In the genomic region with DNA sequence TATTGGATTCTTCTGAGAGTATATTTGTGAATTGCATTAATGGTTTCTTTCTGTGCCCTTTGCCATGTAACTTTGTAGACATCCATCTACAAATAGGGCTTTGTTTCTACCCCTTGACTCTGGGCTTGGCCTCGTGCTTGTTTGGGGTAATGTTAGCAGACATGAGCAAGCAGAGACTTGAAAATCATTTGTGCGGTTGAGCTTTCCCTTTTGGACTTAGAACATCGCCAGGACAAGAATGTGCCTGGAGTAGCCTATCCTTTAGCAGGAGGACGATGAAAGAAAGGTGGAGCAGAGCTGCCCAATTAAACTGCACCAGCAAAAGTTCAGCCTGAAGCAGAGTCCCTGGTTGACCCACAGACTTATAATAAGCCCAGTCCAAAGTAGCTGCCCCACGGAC, we compare ENCODE assay signal across 15 cellular contexts.
DNase-seq lines count a peak whose midpoint lies in the region; ATAC-seq and TF ChIP-seq lines count a peak whose summit lies in the region.
"Had no signal": no experiment of that assay in that cellular context is flagged by ENCODE, and none has a peak within 500 bp of the region (broad histone marks: within the 10 kb centered on the region; RNA-seq: fewer than 3 reads in every experiment).

No MANE protein-coding gene starts in this region.

- no peak overlapping the region for H4K5ac ChIP-seq in IMR-90 (ENCODE audit: low read depth, low read length)

- H3K23ac ChIP-seq in IMR-90 (ENCODE audit: low read depth, low read length): no peak overlapping the region

- no peaks in the 10 kb centered on the region for H3K9me3 Mint-ChIP-seq in activated CD4-positive, alpha-beta T cell treated with anti-CD3 and anti-CD28 coated beads for 36 hours (ENCODE audit: low read depth)
- H3K9me3 Mint-ChIP-seq: CD8-positive, alpha-beta T cell had no signal

- TF ChIP-seq POLR2A in IMR-90 (IDR thresholded peaks at IDR 0.05; ENCODE audit: low read depth, low read length) (no peak), breast epithelium (IDR thresholded peaks at IDR 0.05) (no peak), prostate gland (IDR thresholded peaks at IDR 0.05) (no peak)

- H3K27ac ChIP-seq in IMR-90 (ENCODE audit: insufficient read depth, low read length) (no peak overlapping the region), breast epithelium (peak overlapping the region; percentile 44 to 66), prostate gland (no peak overlapping the region)
- H3K27ac ChIP-seq: BLaER1 treated with 17β-estradiol and CSF1 and Interleukin-3, amounts not matched to agents 10 nM and 100 nM had no signal

- 100% methylated on average over 1 of the region's 5 CpGs; no CpG with 5 or more reads in 1 of the 2 experiments for WGBS in IMR-90 (ENCODE audit: extremely low coverage in 2 of 2, insufficient read length in 1 of 2), 2 experiments
- 66% methylated on average over 5 of the region's 5 CpGs for WGBS in prostate gland

- H3K9me1 ChIP-seq in IMR-90 (ENCODE audit: insufficient read depth, low read length): no peaks in the 10 kb centered on the region

- POLR2A ChIA-PET in IMR-90 (lab: Charles Lee; ENCODE audit: unreplicated experiment): no interaction called here
- POLR2A ChIA-PET in activated CD4-positive, alpha-beta T cell treated with anti-CD3 and anti-CD28 coated beads for 36 hours (lab: Charles Lee): no interaction called here

- H3K14ac ChIP-seq in IMR-90 (replicated peaks; ENCODE audit: low read depth, low read length): 0 out of 2 replicates have a peak overlapping the region, but pooled peaks have one; percentile 3

- no peak overlapping the region for H4K8ac ChIP-seq in IMR-90 (ENCODE audit: low read depth in 2 of 2, low read length in 2 of 2)

- H3K4me3 Mint-ChIP-seq in activated CD4-positive, alpha-beta T cell treated with anti-CD3 and anti-CD28 coated beads for 36 hours: no peak overlapping the region
- H3K4me3 Mint-ChIP-seq: B cell; CD8-positive, alpha-beta T cell; H9 had no signal

- H2BK5ac ChIP-seq in IMR-90 (ENCODE audit: low read depth, low read length, poor library complexity, severe bottlenecking): no peak overlapping the region

- in situ Hi-C loops in IMR-90 (cut with MboI; ENCODE audit: low sequenced_read_pairs): no loop called here

- no peak overlapping the region for H2AFZ ChIP-seq in IMR-90 (replicated peaks; ENCODE audit: low read length, poor library complexity)

- no peak overlapping the region for H2BK15ac ChIP-seq in IMR-90 (ENCODE audit: low read depth, low read length)

- intact Hi-C loops in IMR-90 (cut with micrococcal nuclease): loop anchor here (10.0 kb wide), 2 partner anchors 169 to 279 kb away; no protein-coding TSS in a partner anchor
- intact Hi-C loops in breast epithelium (cut with DNase I; ENCODE audit: low total_unique reads): loop anchor here (2.0 kb wide), 1 partner anchor 53 kb away; no protein-coding TSS in a partner anchor
- intact Hi-C loops in prostate gland (cut with DNase I): no loop called here
- intact Hi-C loops in activated CD4-positive, alpha-beta T cell treated with anti-CD3 and anti-CD28 coated beads for 36 hours (cut with DNase I, micrococcal nuclease): no loop called here

- H3K27me3 Mint-ChIP-seq in activated CD4-positive, alpha-beta T cell treated with anti-CD3 and anti-CD28 coated beads for 36 hours: peaks cover 4% of the 10 kb centered on the region

- TF ChIP-seq CTCF in IMR-90 (conservative IDR thresholded peaks at IDR 0.05; ENCODE audit: low read depth, low read length) (no peak), breast epithelium (IDR thresholded peaks at IDR 0.05) (no peak), epithelial cell of esophagus (IDR thresholded peaks at IDR 0.05; ENCODE audit: insufficient read depth, low read depth, low read length, missing control alignments) (no peak), prostate gland (IDR thresholded peaks at IDR 0.05) (no peak)

- dilution Hi-C loops in IMR-90 (cut with HindIII; ENCODE audit: low sequenced_read_pairs, unreplicated experiment): no loop called here

- H3K4me3 ChIP-seq in IMR-90 (ENCODE audit: insufficient read depth, low read depth, low read length) (no peak overlapping the region), breast epithelium (no peak overlapping the region), epithelial cell of esophagus (ENCODE audit: low read length) (no peak overlapping the region), prostate gland (no peak overlapping the region)
- H3K4me3 ChIP-seq: BLaER1 treated with 17β-estradiol and CSF1 and Interleukin-3, amounts not matched to agents 10 nM and 100 nM had no signal

- BruUV-seq in IMR-90 (replicated peaks; lab: Mats Ljungman, UMichigan): no TSS peak

- H2AK9ac ChIP-seq in IMR-90 (replicated peaks; ENCODE audit: low read depth, low read length, poor library complexity): no peak overlapping the region

- no peaks in the 10 kb centered on the region for H3K36me3 Mint-ChIP-seq in activated CD4-positive, alpha-beta T cell treated with anti-CD3 and anti-CD28 coated beads for 36 hours (ENCODE audit: low read depth)
- H3K36me3 Mint-ChIP-seq: CD8-positive, alpha-beta T cell had no signal

- no peak overlapping the region for H3K4me2 ChIP-seq in IMR-90 (ENCODE audit: low read depth, low read length)
- H3K4me2 ChIP-seq: BLaER1 treated with 17β-estradiol and CSF1 and Interleukin-3, amounts not matched to agents 10 nM and 100 nM had no signal

- H3K9ac ChIP-seq in IMR-90 (ENCODE audit: low read depth, low read length): no peak overlapping the region
- H3K9ac ChIP-seq: BLaER1 treated with 17β-estradiol and CSF1 and Interleukin-3, amounts not matched to agents 10 nM and 100 nM had no signal

- no peak for ATAC-seq in IMR-90 (ENCODE audit: low read depth)
- ATAC-seq in activated CD4-positive, alpha-beta T cell treated with anti-CD3 and anti-CD28 coated beads for 36 hours: no peak
- no peak for ATAC-seq in HG03139 (IDR thresholded peaks at IDR 0.05; ENCODE audit: unreplicated experiment)
- ATAC-seq: CD8-positive, alpha-beta T cell; HepG2 had no signal

- CTCF ChIA-PET in IMR-90 (lab: Yijun Ruan, JAX): interaction anchor here (0.7 kb wide), 1 partner anchor 90 kb away, joined by 5 read pairs; no protein-coding TSS in a partner anchor
- CTCF ChIA-PET in activated CD4-positive, alpha-beta T cell treated with anti-CD3 and anti-CD28 coated beads for 36 hours (lab: Charles Lee): interaction anchor here (1.1 kb wide), 1 partner anchor 20 kb away, joined by 3 read pairs; no protein-coding TSS in a partner anchor

- H2BK20ac ChIP-seq in IMR-90 (ENCODE audit: low read depth, low read length): no peak overlapping the region

- H3K27me3 ChIP-seq in IMR-90 (ENCODE audit: control insufficient read depth, insufficient read depth, low read length) (no peaks in the 10 kb centered on the region), breast epithelium (no peaks in the 10 kb centered on the region), prostate gland (replicated peaks; ENCODE audit: insufficient read depth) (no peaks in the 10 kb centered on the region)
- H3K27me3 ChIP-seq: BLaER1 treated with 17β-estradiol and CSF1 and Interleukin-3, amounts not matched to agents 10 nM and 100 nM had no signal

- H3K36me3 ChIP-seq in IMR-90 (ENCODE audit: control insufficient read depth, insufficient read depth, low read length): no peaks in the 10 kb centered on the region
- H3K36me3 ChIP-seq in breast epithelium: no peaks in the 10 kb centered on the region
- no peaks in the 10 kb centered on the region for H3K36me3 ChIP-seq in prostate gland
- H3K36me3 ChIP-seq: BLaER1 treated with 17β-estradiol and CSF1 and Interleukin-3, amounts not matched to agents 10 nM and 100 nM had no signal

- DNase-seq in IMR-90 (no peak), breast epithelium (ENCODE audit: low spot score in 2 of 2) (peak in 1 of 2 donors; percentile 77), epithelial cell of esophagus (ENCODE audit: low read depth) (peak; percentile 78), prostate gland (ENCODE audit: low spot score) (peak; percentile 4), DMS79 (lab: John Stamatoyannopoulos, UW) (no peak)
- no peak for DNase-seq in activated CD4-positive, alpha-beta T cell treated with anti-CD3 and anti-CD28 coated beads for 36 hours
- DNase-seq: 8988T; Calu3; CD8-positive, alpha-beta T cell; DMS53; H9 had no signal

- H3K4ac ChIP-seq in IMR-90 (ENCODE audit: low read depth, low read length): no peak overlapping the region

- H3K9me3 ChIP-seq in IMR-90 (ENCODE audit: control insufficient read depth, insufficient read depth, low read length) (no peaks in the 10 kb centered on the region), breast epithelium (no peaks in the 10 kb centered on the region), prostate gland (no peaks in the 10 kb centered on the region)
- H3K9me3 ChIP-seq: BLaER1 treated with 17β-estradiol and CSF1 and Interleukin-3, amounts not matched to agents 10 nM and 100 nM had no signal

- H3K18ac ChIP-seq in IMR-90 (ENCODE audit: low read depth, low read length): no peak overlapping the region

- no peak overlapping the region for H3K27ac Mint-ChIP-seq in activated CD4-positive, alpha-beta T cell treated with anti-CD3 and anti-CD28 coated beads for 36 hours
- H3K27ac Mint-ChIP-seq: B cell; CD8-positive, alpha-beta T cell; H9 had no signal

- H3K79me1 ChIP-seq in IMR-90 (ENCODE audit: low read depth in 1 of 2, low read length in 2 of 2): no peaks in the 10 kb centered on the region

- no peak overlapping the region for H3K56ac ChIP-seq in IMR-90 (ENCODE audit: extremely low read depth, insufficient read depth, low read length)

- no peak overlapping the region for H4K91ac ChIP-seq in IMR-90 (ENCODE audit: insufficient read depth, low read depth, low read length)

- H2BK120ac ChIP-seq in IMR-90 (ENCODE audit: low read depth, low read length): no peak overlapping the region

- no peak for TF ChIP-seq RAD21 in IMR-90 (IDR thresholded peaks at IDR 0.05; ENCODE audit: low read length)

- peaks cover 6% of the 10 kb centered on the region; the same call in 1 of the 2 replicates for H3K4me1 ChIP-seq in IMR-90 (ENCODE audit: control insufficient read depth, insufficient read depth, low read length)
- H3K4me1 ChIP-seq in breast epithelium: no peaks in the 10 kb centered on the region
- H3K4me1 ChIP-seq in prostate gland (replicated peaks): no peaks in the 10 kb centered on the region
- H3K4me1 ChIP-seq: BLaER1 treated with 17β-estradiol and CSF1 and Interleukin-3, amounts not matched to agents 10 nM and 100 nM had no signal

- H4K20me1 ChIP-seq in IMR-90 (ENCODE audit: insufficient read depth, low read length): no peaks in the 10 kb centered on the region
- H4K20me1 ChIP-seq: BLaER1 treated with 17β-estradiol and CSF1 and Interleukin-3, amounts not matched to agents 10 nM and 100 nM had no signal

- H2AK5ac ChIP-seq in IMR-90 (ENCODE audit: low read depth, low read length): no peak overlapping the region

- no peaks in the 10 kb centered on the region for H3K4me1 Mint-ChIP-seq in activated CD4-positive, alpha-beta T cell treated with anti-CD3 and anti-CD28 coated beads for 36 hours
- H3K4me1 Mint-ChIP-seq: B cell had no signal

TF ChIP-seq in IMR-90, 13 proteins besides CTCF, POLR2A, EP300 and RAD21 (continues in another document):
- TF ChIP-seq MAZ (IDR thresholded peaks at IDR 0.05; ENCODE audit: borderline replicate concordance, low read depth, low read length) (no peak), FOS (IDR thresholded peaks at IDR 0.05; ENCODE audit: low read depth, low read length) (no peak), RCOR1 (IDR thresholded peaks at IDR 0.05; ENCODE audit: insufficient replicate concordance, low read length) (no peak), CEBPB (IDR thresholded peaks at IDR 0.05; ENCODE audit: low read depth, low read length) (no peak)

Comparison
In these comparisons a context has a peak if more than half of its experiments do, and no peak if none do; other contexts are left out.
1. DNase-seq: peak in epithelial cell of esophagus (single experiment) and prostate gland (single experiment); none in IMR-90 (single experiment), DMS79 (single experiment) and activated CD4-positive, alpha-beta T cell treated with anti-CD3 and anti-CD28 coated beads for 36 hours (single experiment).
2. H3K27ac ChIP-seq: peak in breast epithelium (2 of 2); none in IMR-90 (single experiment) and prostate gland (0 of 2).
3. intact Hi-C loops: an anchor here in IMR-90 (10.0 kb wide) and breast epithelium (2.0 kb wide); none called in prostate gland and activated CD4-positive, alpha-beta T cell treated with anti-CD3 and anti-CD28 coated beads for 36 hours.